Comparison of ENCODE assay signal across 8 cellular contexts in genomic region chr7:143362126-143362961, GRCh38. TPM values are rescaled to one million over a fixed set of nuclear protein-coding genes. Genes with fewer than 3 reads are reported as not detected.
DNase-seq lines count a peak whose midpoint lies in the region; ATAC-seq and TF ChIP-seq lines count a peak whose summit lies in the region.

FAM131B (minus strand) TSS chr7:143362713; CDS start chr7:143362603, 110 bp downstream.

- peak in 1 of 2 experiments; percentile 34 for DNase-seq in SJCRH30
- no peak for DNase-seq in central memory CD8-positive, alpha-beta T cell (ENCODE audit: low spot score in 2 of 2)
- no peak for DNase-seq in right lobe of liver
- no peak for DNase-seq in RPMI8226
- DNase-seq in NCI-H1436 (lab: John Stamatoyannopoulos, UW), result no peak

- TF ChIP-seq POLR2A in right lobe of liver (IDR thresholded peaks at IDR 0.05), result no peak

- peak within 1 kb of the TSS in 1 of 5 donors; percentile 27 for H3K9ac ChIP-seq in subcutaneous abdominal adipose tissue (ENCODE audit: low read length in 5 of 5)

- peaks cover 25% of the 10 kb centered on the region for H3K27me3 Mint-ChIP-seq in central memory CD8-positive, alpha-beta T cell

- H3K9me3 Mint-ChIP-seq in central memory CD8-positive, alpha-beta T cell, result no peaks in the 10 kb centered on the region

- H3K4me3 Mint-ChIP-seq in central memory CD8-positive, alpha-beta T cell, result peak within 1 kb of the TSS; percentile 59

- H2AFZ ChIP-seq in ACC112 (ENCODE audit: low read length, unreplicated experiment), result peak within 1 kb of the TSS; percentile 91

- peaks cover 65% of the 10 kb centered on the region for H3K27me3 ChIP-seq in ACC112 (ENCODE audit: insufficient read depth, low read length)
- H3K27me3 ChIP-seq in SJCRH30, result peaks cover 50% of the 10 kb centered on the region
- no peaks in the 10 kb centered on the region for H3K27me3 ChIP-seq in right lobe of liver
- H3K27me3 ChIP-seq in subcutaneous abdominal adipose tissue (ENCODE audit: control insufficient read depth in 5 of 5, insufficient read depth in 4 of 5, low read length in 5 of 5), result peaks cover 13 to 37% (median 19%) of the 10 kb centered on the region in 5 donors

- H3K79me2 ChIP-seq in ACC112 (ENCODE audit: control insufficient read depth, insufficient read depth, low read length, unreplicated experiment), result no peaks in the 10 kb centered on the region

- H3K4me3 ChIP-seq in ACC112 (ENCODE audit: low read depth, low read length) (peak within 1 kb of the TSS; percentile 85), SJCRH30 (peak within 1 kb of the TSS; percentile 54), right lobe of liver (peak within 1 kb of the TSS; percentile 33 to 46 (median 34)), subcutaneous abdominal adipose tissue (ENCODE audit: low read depth in 1 of 5, low read length in 5 of 5) (peak within 1 kb of the TSS in 4 of 5 donors; percentile 59 to 71 (median 62))

- intact Hi-C loops in right lobe of liver (cut with DNase I), result loop anchor here in 1 of 2 donors (10.0 kb wide), 1 partner anchor 48 kb away; the partner anchor contains the start of gene CLCN1

- peaks cover 5% of the 10 kb centered on the region for H3K36me3 Mint-ChIP-seq in central memory CD8-positive, alpha-beta T cell (ENCODE audit: insufficient read depth)

- WGBS in right lobe of liver (ENCODE audit: insufficient coverage, low coverage, low lambda C conversion rate, missing lambda C conversion rate), result 2% methylated on average over 40 of the region's 109 CpGs

- ATAC-seq in GM19035 (IDR thresholded peaks at IDR 0.05; ENCODE audit: unreplicated experiment), result peak; percentile 58
- peak; percentile 81 for ATAC-seq in central memory CD8-positive, alpha-beta T cell (replicated peaks; ENCODE audit: extremely low read depth, poor library complexity, severe bottlenecking)
- peak; percentile 43 to 54 (median 52) for ATAC-seq in right lobe of liver

- H3K4me1 Mint-ChIP-seq in central memory CD8-positive, alpha-beta T cell, result peaks cover 17% of the 10 kb centered on the region

- H3K4me1 ChIP-seq in ACC112 (ENCODE audit: control insufficient read depth, insufficient read depth, low read length, unreplicated experiment) (no peaks in the 10 kb centered on the region), SJCRH30 (no peaks in the 10 kb centered on the region), right lobe of liver (peaks cover 0 to 5% (median 0%) of the 10 kb centered on the region in 4 donors), subcutaneous abdominal adipose tissue (ENCODE audit: control insufficient read depth in 5 of 5, insufficient read depth in 5 of 5, low read length in 5 of 5) (peaks cover 0 to 12% (median 9%) of the 10 kb centered on the region in 5 donors)

- H3K36me3 ChIP-seq in ACC112 (ENCODE audit: insufficient read depth, low read length) (no peaks in the 10 kb centered on the region), SJCRH30 (no peaks in the 10 kb centered on the region), right lobe of liver (no peaks in the 10 kb centered on the region), subcutaneous abdominal adipose tissue (ENCODE audit: control insufficient read depth in 5 of 5, insufficient read depth in 5 of 5, low read length in 5 of 5) (no peaks in the 10 kb centered on the region)

- H3K9me3 ChIP-seq in SJCRH30 (replicated peaks) (no peaks in the 10 kb centered on the region), right lobe of liver (no peaks in the 10 kb centered on the region), subcutaneous abdominal adipose tissue (ENCODE audit: control insufficient read depth in 5 of 5, low read length in 5 of 5) (no peaks in the 10 kb centered on the region)

- no peak within 1 kb of the TSS for H3K27ac ChIP-seq in ACC112 (ENCODE audit: low read depth, low read length)
- H3K27ac ChIP-seq in SJCRH30, result no peak within 1 kb of the TSS
- H3K27ac ChIP-seq in right lobe of liver, result no peak within 1 kb of the TSS
- no peak within 1 kb of the TSS for H3K27ac ChIP-seq in subcutaneous abdominal adipose tissue (ENCODE audit: low read depth, low read length)

- H3K27ac Mint-ChIP-seq in central memory CD8-positive, alpha-beta T cell (ENCODE audit: low read depth), result peak within 1 kb of the TSS; percentile 76

- no peak for TF ChIP-seq CTCF in right lobe of liver (IDR thresholded peaks at IDR 0.05)

RNA-seq across cellular contexts. Expression of gene FAM131B, which starts in this region (rescaled TPM):
- 0.15 and 0.22 TPM in 2 replicates for total RNA-seq in SJCRH30 (2014; rRNA removed; shearing (Covaris generic))
- total RNA-seq in right lobe of liver, result under 1 TPM; 0.05 to 0.51 (median 0.14) TPM

Comparison
In these comparisons a context has a peak if more than half of its experiments do, and no peak if none do; other contexts are left out.
1. Peak in ATAC-seq and H3K4me3 ChIP-seq in right lobe of liver; RNA of the gene not detected or under 1 TPM.
2. H3K4me3 ChIP-seq: peak in every context shown above with its lines; median percentile 85 in ACC112; 62 in subcutaneous abdominal adipose tissue; 54 in SJCRH30; 34 in right lobe of liver.